In the genomic region with DNA sequence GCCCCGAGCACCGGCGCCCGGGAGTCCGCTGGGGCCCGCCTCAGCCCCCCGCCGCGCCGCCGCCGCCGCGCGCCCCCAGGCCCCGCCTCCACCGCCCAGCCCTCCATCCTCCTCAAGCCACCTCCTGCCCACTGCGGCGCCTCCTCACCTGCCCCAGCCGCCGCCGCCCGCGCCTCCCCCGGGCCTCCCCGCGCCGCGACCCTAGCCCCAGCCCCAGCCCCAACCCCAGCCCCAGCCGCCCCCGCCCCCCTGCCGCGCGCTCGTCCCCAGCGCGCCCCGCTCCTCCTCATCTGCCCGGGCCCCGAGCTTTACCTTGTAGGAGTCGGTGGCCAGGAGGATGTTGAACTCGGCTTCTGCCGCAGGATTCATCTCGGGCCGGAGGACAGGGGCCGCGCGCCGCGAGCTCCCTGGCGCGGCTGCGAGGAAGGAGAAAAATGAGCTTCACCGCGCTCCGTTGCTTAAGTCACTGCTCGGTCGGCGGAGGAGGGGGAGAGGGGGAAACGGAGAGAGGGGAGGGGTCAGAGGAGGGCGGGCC, we compare ENCODE assay signal across 8 cellular contexts. TPM values are rescaled to one million over a fixed set of nuclear protein-coding genes. Genes with fewer than 3 reads are reported as not detected.
A peak's percentile ranks its signal among the peaks of the same experiment; 100 is the strongest.
DNase-seq lines count a peak whose midpoint lies in the region; TF ChIP-seq lines count a peak whose summit lies in the region.

Gene NAMPT (minus strand): TSS at position 468 of the 535 bp plus-strand sequence. CDS start 99 bp downstream, at position 369.

- no peaks in the 10 kb centered on the region for H3K36me3 ChIP-seq in WERI-Rb-1
- no peaks in the 10 kb centered on the region for H3K36me3 ChIP-seq in endocrine pancreas (ENCODE audit: control insufficient read depth, insufficient read depth, low read length)
- H3K36me3 ChIP-seq in mucosa of rectum (ENCODE audit: control insufficient read depth in 2 of 2, insufficient read depth in 2 of 2, low read length in 2 of 2) = no peaks in the 10 kb centered on the region

- in situ Hi-C loops in KBM-7 (cut with MboI; ENCODE audit: low pct_unique_long_range_greater_than_20kb, low sequenced_read_pairs) = no loop called here

- H3K27me3 Mint-ChIP-seq in IgD-negative memory B cell = no peaks in the 10 kb centered on the region

- peak within 1 kb of the TSS; percentile 82 to 98 (median 93) for H3K27ac Mint-ChIP-seq in IgD-negative memory B cell

- H3K4me1 Mint-ChIP-seq in IgD-negative memory B cell = peaks cover 17 to 31% (median 25%) of the 10 kb centered on the region in 3 donors

- no peaks in the 10 kb centered on the region for H3K9me3 ChIP-seq in WERI-Rb-1 (ENCODE audit: severe bottlenecking)
- H3K9me3 ChIP-seq in endocrine pancreas (ENCODE audit: control insufficient read depth, low read length) = no peaks in the 10 kb centered on the region
- no peaks in the 10 kb centered on the region for H3K9me3 ChIP-seq in mucosa of rectum (ENCODE audit: control insufficient read depth in 2 of 2, low read length in 2 of 2)

- H3K4me1 ChIP-seq in endocrine pancreas (ENCODE audit: control insufficient read depth, insufficient read depth, low read length) = peaks cover 11% of the 10 kb centered on the region
- peaks cover 9 to 35% of the 10 kb centered on the region in 2 donors for H3K4me1 ChIP-seq in mucosa of rectum (ENCODE audit: control insufficient read depth in 2 of 2, insufficient read depth in 2 of 2, low read length in 2 of 2)

- DNase-seq in COLO668 (lab: John Stamatoyannopoulos, UW; ENCODE audit: unreplicated experiment) = peak; percentile 76
- peak; percentile 58 for DNase-seq in GM20000 (ENCODE audit: low spot score)
- peak; percentile 66 for DNase-seq in WERI-Rb-1
- DNase-seq in KBM-7 = no peak

- H3K9ac ChIP-seq in endocrine pancreas (ENCODE audit: control insufficient read depth, insufficient read depth, low read length) (peak within 1 kb of the TSS; percentile 87), mucosa of rectum (ENCODE audit: low read depth in 1 of 2, low read length in 2 of 2) (peak within 1 kb of the TSS; percentile 98 to 99)

- H3K27me3 ChIP-seq in WERI-Rb-1 (ENCODE audit: insufficient read depth, low read depth, severe bottlenecking) (no peaks in the 10 kb centered on the region), endocrine pancreas (ENCODE audit: control insufficient read depth, insufficient read depth, low read length) (no peaks in the 10 kb centered on the region), mucosa of rectum (ENCODE audit: control insufficient read depth in 2 of 2, insufficient read depth in 2 of 2, low read length in 2 of 2) (no peaks in the 10 kb centered on the region)

- H3K27ac ChIP-seq in WERI-Rb-1 (peak within 1 kb of the TSS; percentile 87), mucosa of rectum (ENCODE audit: low read depth in 2 of 2, low read length in 2 of 2) (peak within 1 kb of the TSS; percentile 98 to 99), temporal lobe (ENCODE audit: low read depth, low read length) (peak within 1 kb of the TSS; percentile 88)

- H3K4me3 ChIP-seq in WERI-Rb-1 (ENCODE audit: low read depth, low read length) (peak within 1 kb of the TSS; percentile 95), endocrine pancreas (ENCODE audit: control insufficient read depth, insufficient read depth, low read length) (peak within 1 kb of the TSS; percentile 99), mucosa of rectum (ENCODE audit: low read length in 2 of 2) (peak within 1 kb of the TSS; percentile 97)

- H3K4me3 Mint-ChIP-seq in IgD-negative memory B cell = peak within 1 kb of the TSS; percentile 92 to 99 (median 96)

- no peak for TF ChIP-seq CTCF in GM20000 (IDR thresholded peaks at IDR 0.05; ENCODE audit: extremely low read depth, missing control alignments)
- no peak for TF ChIP-seq CTCF in WERI-Rb-1 (IDR thresholded peaks at IDR 0.05; ENCODE audit: low read depth, low read length)

- H3K36me3 Mint-ChIP-seq in IgD-negative memory B cell = no peaks in the 10 kb centered on the region

- peaks cover 0 to 2% (median 2%) of the 10 kb centered on the region in 3 donors for H3K9me3 Mint-ChIP-seq in IgD-negative memory B cell

RNA-seq across cellular contexts. Expression of gene NAMPT, which starts in this region (rescaled TPM):
- polyA plus RNA-seq in IgD-negative memory B cell = 19.4 TPM
- 51.4 TPM for total RNA-seq in temporal lobe
